In the genomic region with DNA sequence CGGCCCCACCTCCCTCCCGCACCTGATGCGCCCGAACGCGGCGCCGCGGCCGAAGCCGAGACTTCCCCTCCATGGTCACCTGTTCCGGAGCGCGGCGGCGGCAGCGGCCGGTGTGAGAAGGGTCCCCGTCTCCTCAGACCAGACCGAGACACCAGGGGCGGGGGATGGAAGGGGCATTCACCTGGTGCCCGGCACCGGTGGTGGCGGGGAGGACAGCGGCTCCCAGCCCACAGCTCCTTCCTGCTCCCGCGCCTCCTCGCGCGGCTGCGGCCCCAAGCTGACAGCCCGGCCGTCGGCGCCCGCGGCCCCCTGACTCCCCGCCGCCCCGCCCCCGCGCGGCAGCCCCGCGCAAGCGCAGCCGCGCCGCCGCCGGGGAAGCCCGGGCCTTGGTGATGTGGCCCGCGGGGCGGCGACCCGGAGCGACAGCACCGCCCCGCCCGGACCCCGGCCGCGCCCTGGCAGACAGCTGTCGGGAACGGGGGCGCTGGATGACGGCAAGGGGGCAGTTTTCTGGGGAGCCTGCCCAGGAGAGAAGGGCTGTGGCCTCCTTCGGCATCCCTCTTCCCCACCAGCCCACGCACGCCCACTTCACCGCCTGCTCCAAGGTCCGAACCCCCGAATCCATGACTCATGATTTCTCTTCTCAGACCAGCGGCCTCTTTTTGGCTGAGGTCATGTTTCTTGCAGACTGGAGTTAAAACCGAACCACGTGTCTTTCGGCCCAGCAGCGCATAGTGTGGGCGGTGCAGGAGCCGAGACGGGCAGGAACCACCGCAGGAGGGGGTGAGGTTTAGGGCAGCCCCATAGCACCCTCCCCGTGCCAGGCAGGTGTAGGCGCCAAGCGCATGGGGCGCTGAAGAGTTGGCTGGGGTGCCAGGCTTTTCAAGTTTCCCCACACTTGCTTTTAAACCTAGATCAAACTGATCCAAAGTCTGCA, we compare ENCODE assay signal across 1 cellular context.
TF ChIP-seq lines count a peak whose summit lies in the region.

Gene SLC41A2, minus strand, starts transcription at position 282 of the 937 bp plus-strand sequence. CDS start 29,763 bp downstream, outside the sequence.

TF ChIP-seq in GM12878, 131 proteins besides CTCF, POLR2A, EP300 and RAD21 (continued from another document and continues in another):
- TF ChIP-seq ZBED1 (IDR thresholded peaks at IDR 0.05; ENCODE audit: borderline replicate concordance) (no peak), STAT3 (IDR thresholded peaks at IDR 0.05; ENCODE audit: low read depth, low read length) (no peak), DPF2 (IDR thresholded peaks at IDR 0.05) (peak; percentile 95), RELB (IDR thresholded peaks at IDR 0.05; ENCODE audit: low read depth) (0 out of 2 replicates have a peak, but pooled peaks have one; percentile 49), CREM (IDR thresholded peaks at IDR 0.05; ENCODE audit: low read depth) (peak; percentile 65; the same call in 1 of the 2 replicates), EGR1 (IDR thresholded peaks at IDR 0.05; ENCODE audit: borderline replicate concordance in 1 of 2, low read depth in 2 of 2, low read length in 2 of 2) (peak; percentile 50 to 86), ZNF24 (IDR thresholded peaks at IDR 0.05) (no peak), LARP7 (IDR thresholded peaks at IDR 0.05) (peak; percentile 35), PRDM15 (CRISPR knock-in tag; IDR thresholded peaks at IDR 0.05) (no peak), BHLHE40 (IDR thresholded peaks at IDR 0.05; ENCODE audit: borderline replicate concordance in 1 of 2, low read depth in 2 of 2, low read length in 1 of 2) (peak; percentile 77 to 80), ZSCAN29 (IDR thresholded peaks at IDR 0.05) (0 out of 2 replicates have a peak, but pooled peaks have one; percentile 23), NFXL1 (IDR thresholded peaks at IDR 0.05; ENCODE audit: borderline replicate concordance) (no peak), ZZZ3 (IDR thresholded peaks at IDR 0.05; ENCODE audit: control insufficient read depth, insufficient read length, low read depth) (no peak), NR2C2 (IDR thresholded peaks at IDR 0.05; ENCODE audit: borderline replicate concordance, control insufficient read depth, insufficient read length, low read depth) (no peak), ZNF217 (IDR thresholded peaks at IDR 0.05) (no peak), YY1 (IDR thresholded peaks at IDR 0.05; ENCODE audit: low read depth, low read length) (peak; percentile 26; the same call in 1 of the 2 replicates), NR2F1 (conservative IDR thresholded peaks at IDR 0.05) (peak; percentile 87), ESRRA (IDR thresholded peaks at IDR 0.05; ENCODE audit: low read length) (no peak), PKNOX1 (IDR thresholded peaks at IDR 0.05) (peak; percentile 61), PML (IDR thresholded peaks at IDR 0.05; ENCODE audit: low read length) (no peak; the same call in 1 of the 2 replicates), BACH1 (IDR thresholded peaks at IDR 0.05; ENCODE audit: borderline replicate concordance) (peak; percentile 99), PBX3 (IDR thresholded peaks at IDR 0.05; ENCODE audit: insufficient replicate concordance, low read depth, low read length) (no peak), RBBP5 (conservative IDR thresholded peaks at IDR 0.05) (no peak), TARDBP (IDR thresholded peaks at IDR 0.05; ENCODE audit: borderline replicate concordance) (0 out of 2 replicates have a peak, but pooled peaks have one; percentile 2), SRF (IDR thresholded peaks at IDR 0.05; ENCODE audit: low read depth in 2 of 2, low read length in 2 of 2) (0 out of 4 replicates have a peak, but pooled peaks of 1 of the 2 experiments have one; percentile 25), ETV6 (conservative IDR thresholded peaks at IDR 0.05 in 1 of 2, IDR thresholded peaks at IDR 0.05 in 1 of 2; ENCODE audit: borderline replicate concordance in 1 of 2, low read depth in 1 of 2) (peak in 1 of 2 experiments; percentile 53; a peak in 1 of 4 replicates), ELK1 (IDR thresholded peaks at IDR 0.05; ENCODE audit: low read depth, low read length) (no peak), YBX1 (IDR thresholded peaks at IDR 0.05) (no peak), SMARCA5 (IDR thresholded peaks at IDR 0.05) (peak; percentile 78), HDGF (IDR thresholded peaks at IDR 0.05) (peak; percentile 70; the same call in 1 of the 2 replicates), GABPA (IDR thresholded peaks at IDR 0.05; ENCODE audit: low read depth) (no peak)
- TF ChIP-seq, protein P1, sequence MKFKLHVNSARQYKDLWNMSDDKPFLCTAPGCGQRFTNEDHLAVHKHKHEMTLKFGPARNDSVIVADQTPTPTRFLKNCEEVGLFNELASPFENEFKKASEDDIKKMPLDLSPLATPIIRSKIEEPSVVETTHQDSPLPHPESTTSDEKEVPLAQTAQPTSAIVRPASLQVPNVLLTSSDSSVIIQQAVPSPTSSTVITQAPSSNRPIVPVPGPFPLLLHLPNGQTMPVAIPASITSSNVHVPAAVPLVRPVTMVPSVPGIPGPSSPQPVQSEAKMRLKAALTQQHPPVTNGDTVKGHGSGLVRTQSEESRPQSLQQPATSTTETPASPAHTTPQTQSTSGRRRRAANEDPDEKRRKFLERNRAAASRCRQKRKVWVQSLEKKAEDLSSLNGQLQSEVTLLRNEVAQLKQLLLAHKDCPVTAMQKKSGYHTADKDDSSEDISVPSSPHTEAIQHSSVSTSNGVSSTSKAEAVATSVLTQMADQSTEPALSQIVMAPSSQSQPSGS (IDR thresholded peaks at IDR 0.05; ENCODE audit: low read length): 0 out of 2 replicates have a peak, but pooled peaks have one; percentile 35
- TF ChIP-seq, protein P2, sequence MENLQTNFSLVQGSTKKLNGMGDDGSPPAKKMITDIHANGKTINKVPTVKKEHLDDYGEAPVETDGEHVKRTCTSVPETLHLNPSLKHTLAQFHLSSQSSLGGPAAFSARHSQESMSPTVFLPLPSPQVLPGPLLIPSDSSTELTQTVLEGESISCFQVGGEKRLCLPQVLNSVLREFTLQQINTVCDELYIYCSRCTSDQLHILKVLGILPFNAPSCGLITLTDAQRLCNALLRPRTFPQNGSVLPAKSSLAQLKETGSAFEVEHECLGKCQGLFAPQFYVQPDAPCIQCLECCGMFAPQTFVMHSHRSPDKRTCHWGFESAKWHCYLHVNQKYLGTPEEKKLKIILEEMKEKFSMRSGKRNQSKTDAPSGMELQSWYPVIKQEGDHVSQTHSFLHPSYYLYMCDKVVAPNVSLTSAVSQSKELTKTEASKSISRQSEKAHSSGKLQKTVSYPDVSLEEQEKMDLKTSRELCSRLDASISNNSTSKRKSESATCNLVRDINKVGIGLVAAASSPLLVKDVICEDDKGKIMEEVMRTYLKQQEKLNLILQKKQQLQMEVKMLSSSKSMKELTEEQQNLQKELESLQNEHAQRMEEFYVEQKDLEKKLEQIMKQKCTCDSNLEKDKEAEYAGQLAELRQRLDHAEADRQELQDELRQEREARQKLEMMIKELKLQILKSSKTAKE (IDR thresholded peaks at IDR 0.05; ENCODE audit: low read depth, poor library complexity, severe bottlenecking): peak; percentile 42
- TF ChIP-seq, protein P3, sequence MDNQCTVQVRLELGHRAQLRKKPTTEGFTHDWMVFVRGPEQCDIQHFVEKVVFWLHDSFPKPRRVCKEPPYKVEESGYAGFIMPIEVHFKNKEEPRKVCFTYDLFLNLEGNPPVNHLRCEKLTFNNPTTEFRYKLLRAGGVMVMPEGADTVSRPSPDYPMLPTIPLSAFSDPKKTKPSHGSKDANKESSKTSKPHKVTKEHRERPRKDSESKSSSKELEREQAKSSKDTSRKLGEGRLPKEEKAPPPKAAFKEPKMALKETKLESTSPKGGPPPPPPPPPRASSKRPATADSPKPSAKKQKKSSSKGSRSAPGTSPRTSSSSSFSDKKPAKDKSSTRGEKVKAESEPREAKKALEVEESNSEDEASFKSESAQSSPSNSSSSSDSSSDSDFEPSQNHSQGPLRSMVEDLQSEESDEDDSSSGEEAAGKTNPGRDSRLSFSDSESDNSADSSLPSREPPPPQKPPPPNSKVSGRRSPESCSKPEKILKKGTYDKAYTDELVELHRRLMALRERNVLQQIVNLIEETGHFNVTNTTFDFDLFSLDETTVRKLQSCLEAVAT (IDR thresholded peaks at IDR 0.05): 0 out of 2 replicates have a peak, but pooled peaks have one; percentile 45
- TF ChIP-seq, protein P4, sequence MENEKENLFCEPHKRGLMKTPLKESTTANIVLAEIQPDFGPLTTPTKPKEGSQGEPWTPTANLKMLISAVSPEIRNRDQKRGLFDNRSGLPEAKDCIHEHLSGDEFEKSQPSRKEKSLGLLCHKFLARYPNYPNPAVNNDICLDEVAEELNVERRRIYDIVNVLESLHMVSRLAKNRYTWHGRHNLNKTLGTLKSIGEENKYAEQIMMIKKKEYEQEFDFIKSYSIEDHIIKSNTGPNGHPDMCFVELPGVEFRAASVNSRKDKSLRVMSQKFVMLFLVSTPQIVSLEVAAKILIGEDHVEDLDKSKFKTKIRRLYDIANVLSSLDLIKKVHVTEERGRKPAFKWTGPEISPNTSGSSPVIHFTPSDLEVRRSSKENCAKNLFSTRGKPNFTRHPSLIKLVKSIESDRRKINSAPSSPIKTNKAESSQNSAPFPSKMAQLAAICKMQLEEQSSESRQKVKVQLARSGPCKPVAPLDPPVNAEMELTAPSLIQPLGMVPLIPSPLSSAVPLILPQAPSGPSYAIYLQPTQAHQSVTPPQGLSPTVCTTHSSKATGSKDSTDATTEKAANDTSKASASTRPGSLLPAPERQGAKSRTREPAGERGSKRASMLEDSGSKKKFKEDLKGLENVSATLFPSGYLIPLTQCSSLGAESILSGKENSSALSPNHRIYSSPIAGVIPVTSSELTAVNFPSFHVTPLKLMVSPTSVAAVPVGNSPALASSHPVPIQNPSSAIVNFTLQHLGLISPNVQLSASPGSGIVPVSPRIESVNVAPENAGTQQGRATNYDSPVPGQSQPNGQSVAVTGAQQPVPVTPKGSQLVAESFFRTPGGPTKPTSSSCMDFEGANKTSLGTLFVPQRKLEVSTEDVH (IDR thresholded peaks at IDR 0.05; ENCODE audit: low read depth, partially characterized antibody): no peak
